In the genomic region with DNA sequence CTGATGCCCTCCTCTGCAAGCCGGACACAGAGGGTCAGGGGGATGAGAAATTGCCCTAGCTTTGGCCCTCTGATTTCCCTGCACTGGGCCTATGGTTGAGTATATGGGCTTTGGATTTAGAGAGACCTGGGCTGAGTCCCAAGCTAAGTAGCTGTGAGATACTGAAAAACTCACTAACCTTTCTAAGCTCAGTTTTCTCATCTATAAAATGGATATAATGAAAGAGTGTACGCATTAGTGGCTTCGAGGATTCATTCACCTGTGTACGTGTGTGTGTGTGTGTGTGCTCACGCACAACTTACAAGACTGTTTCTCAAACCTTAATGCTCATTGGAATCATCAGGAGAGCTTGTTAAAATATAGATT, we compare ENCODE assay signal across 10 cellular contexts. TPM values are rescaled to one million over a fixed set of nuclear protein-coding genes. Genes with fewer than 3 reads are reported as not detected.
DNase-seq lines count a peak whose midpoint lies in the region; ATAC-seq and TF ChIP-seq lines count a peak whose summit lies in the region.
"Had no signal": no experiment of that assay in that cellular context is flagged by ENCODE, and none has a peak within 500 bp of the region (broad histone marks: within the 10 kb centered on the region; RNA-seq: fewer than 3 reads in every experiment).

No MANE protein-coding gene starts in this region.

- intact Hi-C loops in CD4-positive, alpha-beta T cell (cut with DNase I, micrococcal nuclease) = loop anchor here (5.0 kb wide), 2 partner anchors 282 to 607 kb away; no protein-coding TSS in a partner anchor

- peaks cover 23% of the 10 kb centered on the region for H3K27me3 ChIP-seq in CD4-positive, alpha-beta T cell (ENCODE audit: control insufficient read depth, insufficient read depth, low read length)
- H3K27me3 ChIP-seq in MG63 = no peaks in the 10 kb centered on the region
- peaks cover 13% of the 10 kb centered on the region for H3K27me3 ChIP-seq in effector memory CD4-positive, alpha-beta T cell (replicated peaks; ENCODE audit: control insufficient read depth, insufficient read depth, low read length, poor library complexity, severe bottlenecking)
- H3K27me3 ChIP-seq: testis had no signal

- H3K9me3 ChIP-seq in CD4-positive, alpha-beta T cell (ENCODE audit: control insufficient read depth, low read length) = no peaks in the 10 kb centered on the region
- peaks cover 6% of the 10 kb centered on the region; the same call in 1 of the 2 replicates for H3K9me3 ChIP-seq in MG63
- H3K9me3 ChIP-seq in effector memory CD4-positive, alpha-beta T cell (ENCODE audit: control insufficient read depth, low read length) = no peaks in the 10 kb centered on the region
- H3K9me3 ChIP-seq: testis had no signal

- CTCF ChIA-PET in CD4-positive, alpha-beta T cell (lab: Charles Lee) = interaction anchor here (0.6 to 1.6 kb wide), 13 partner anchors 10 to 1042 kb away, joined by 3 to 12 read pairs (median 3); partner anchors contain the start of genes FITM2 and SDC4

- no peaks in the 10 kb centered on the region for H3K9me3 Mint-ChIP-seq in CD4-positive, alpha-beta T cell
- H3K9me3 Mint-ChIP-seq in progenitor cell of endocrine pancreas (ENCODE audit: low read depth) = no peaks in the 10 kb centered on the region

- H3K27ac Mint-ChIP-seq in CD4-positive, alpha-beta T cell = no peak overlapping the region
- H3K27ac Mint-ChIP-seq in progenitor cell of endocrine pancreas = no peak overlapping the region

- no peak for DNase-seq in CD4-positive, alpha-beta T cell
- DNase-seq in MG63 (no peak), progenitor cell of endocrine pancreas (ENCODE audit: low spot score, unreplicated experiment) (no peak), T-helper 9 cell (no peak), nucleus accumbens (lab: John Stamatoyannopoulos, UW) (no peak), epidermal melanocyte (ENCODE audit: insufficient read length, low spot score) (no peak)
- DNase-seq in effector memory CD4-positive, alpha-beta T cell = no peak

- H3K36me3 ChIP-seq in MG63 = no peaks in the 10 kb centered on the region
- no peaks in the 10 kb centered on the region for H3K36me3 ChIP-seq in effector memory CD4-positive, alpha-beta T cell (ENCODE audit: control insufficient read depth, insufficient read depth, low read length)

- peaks cover 8% of the 10 kb centered on the region for H3K4me1 ChIP-seq in effector memory CD4-positive, alpha-beta T cell (ENCODE audit: control insufficient read depth, insufficient read depth, low read length, poor library complexity, severe bottlenecking)
- H3K4me1 ChIP-seq: testis had no signal

- peak overlapping the region; percentile 80 for H3K4me3 Mint-ChIP-seq in CD4-positive, alpha-beta T cell
- H3K4me3 Mint-ChIP-seq in progenitor cell of endocrine pancreas (ENCODE audit: low read depth) = peak overlapping the region; percentile 66

- POLR2A ChIA-PET in CD4-positive, alpha-beta T cell (lab: Charles Lee) = interaction anchor here (0.7 to 1.0 kb wide), 2 partner anchors 8 to 69 kb away, joined by 3 read pairs; no protein-coding TSS in a partner anchor

- peaks cover 71% of the 10 kb centered on the region for H3K27me3 Mint-ChIP-seq in CD4-positive, alpha-beta T cell
- peaks cover 32% of the 10 kb centered on the region for H3K27me3 Mint-ChIP-seq in progenitor cell of endocrine pancreas

- H3K4me3 ChIP-seq in MG63 = peak overlapping the region; percentile 58
- peak overlapping the region; percentile 73 for H3K4me3 ChIP-seq in effector memory CD4-positive, alpha-beta T cell (ENCODE audit: insufficient read depth, low read depth, low read length, poor library complexity, severe bottlenecking)

- ATAC-seq in CD4-positive, alpha-beta T cell (ENCODE audit: poor library complexity) = no peak
- ATAC-seq in GM19467 (IDR thresholded peaks at IDR 0.05; ENCODE audit: unreplicated experiment) = no peak

- H3K36me3 Mint-ChIP-seq in CD4-positive, alpha-beta T cell (ENCODE audit: low read depth) = no peaks in the 10 kb centered on the region
- H3K36me3 Mint-ChIP-seq in progenitor cell of endocrine pancreas (ENCODE audit: insufficient read depth) = no peaks in the 10 kb centered on the region

- no peaks in the 10 kb centered on the region for H3K4me1 Mint-ChIP-seq in CD4-positive, alpha-beta T cell (ENCODE audit: low read depth)
- peaks cover 2% of the 10 kb centered on the region for H3K4me1 Mint-ChIP-seq in progenitor cell of endocrine pancreas (ENCODE audit: low read depth)

- TF ChIP-seq CTCF in CD4-positive, alpha-beta T cell (IDR thresholded peaks at IDR 0.05) = peak; percentile 56
- TF ChIP-seq CTCF in progenitor cell of endocrine pancreas (IDR thresholded peaks at IDR 0.05; ENCODE audit: unreplicated experiment) = peak; percentile 3

- no peak overlapping the region for H3K27ac ChIP-seq in CD4-positive, alpha-beta T cell (ENCODE audit: low read depth, low read length)
- H3K27ac ChIP-seq in effector memory CD4-positive, alpha-beta T cell (ENCODE audit: insufficient read depth, low read length, poor library complexity, severe bottlenecking) = no peak overlapping the region

RNA-seq across cellular contexts. Expression of gene RBPJL, which starts 12.7 kb away (rescaled TPM):
- not detected for total RNA-seq in CD4-positive, alpha-beta T cell
- not detected in 2 replicates for total RNA-seq in MG63 (2014; rRNA removed; shearing (Covaris generic); ENCODE audit: low replicate concordance)
- 1.4 and 1.5 TPM in 2 replicates for total RNA-seq in progenitor cell of endocrine pancreas
- total RNA-seq: T-helper 2 cell treated with Interferon-gamma antibody and Interleukin-4, amounts not matched to agents 100 ng/mL and 5 ng/mL, for 36 hours had no signal

RNA-seq across cellular contexts. Expression of gene MATN4, which starts 14.1 kb away (rescaled TPM):
- total RNA-seq in CD4-positive, alpha-beta T cell = not detected
- not detected in 2 replicates for total RNA-seq in MG63 (2014; rRNA removed; shearing (Covaris generic); ENCODE audit: low replicate concordance)
- total RNA-seq in progenitor cell of endocrine pancreas = 0.20 TPM in 1 of 2 replicates, not detected in the other

RNA-seq across cellular contexts. Expression of gene SLPI, which starts 39.6 kb away (rescaled TPM):
- not detected for total RNA-seq in CD4-positive, alpha-beta T cell
- total RNA-seq in MG63 (2014; rRNA removed; shearing (Covaris generic); ENCODE audit: low replicate concordance) = 25.7 and 52.2 TPM in 2 replicates
- total RNA-seq in progenitor cell of endocrine pancreas = not detected in 2 replicates
- total RNA-seq: T-helper 2 cell treated with Interferon-gamma antibody and Interleukin-4, amounts not matched to agents 100 ng/mL and 5 ng/mL, for 36 hours had no signal

RNA-seq across cellular contexts. Expression of gene SDC4, which starts 54.2 kb away (rescaled TPM):
- total RNA-seq in CD4-positive, alpha-beta T cell = 1 to 10 TPM; 1.0 to 1.1 TPM
- 204 and 214 TPM in 2 replicates for total RNA-seq in MG63 (2014; rRNA removed; shearing (Covaris generic); ENCODE audit: low replicate concordance)
- total RNA-seq in progenitor cell of endocrine pancreas = 112 and 121 TPM in 2 replicates

Comparison
In these comparisons a context has a peak if more than half of its experiments do, and no peak if none do; other contexts are left out.
1. RNA of gene SLPI, which starts 39.6 kb away (total RNA-seq): 25.7 to 52.2 TPM in MG63; not detected in progenitor cell of endocrine pancreas and not detected in CD4-positive, alpha-beta T cell; every median in the first group is over 10 times any median in the second.